8 cellular contexts compared by ENCODE assay signal in the genomic region with DNA sequence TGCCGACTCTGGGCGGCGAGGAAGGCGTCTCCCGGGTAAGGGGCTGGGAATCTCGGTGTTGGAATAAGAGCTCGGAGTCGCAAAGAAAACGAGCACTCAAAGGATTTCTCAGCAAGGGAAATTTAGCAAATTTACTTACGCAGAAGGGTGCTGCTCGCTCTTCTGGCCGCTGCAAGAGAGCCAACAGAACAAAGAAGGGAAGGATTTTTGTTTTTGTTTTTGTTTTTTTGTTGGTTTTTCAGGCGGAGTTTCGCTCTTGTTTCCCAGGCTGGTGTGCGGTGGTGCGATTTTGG. TPM values are rescaled to one million over a fixed set of nuclear protein-coding genes. Genes with fewer than 3 reads are reported as not detected.
DNase-seq lines count a peak whose midpoint lies in the region; ATAC-seq and TF ChIP-seq lines count a peak whose summit lies in the region.

No MANE protein-coding gene starts in this region.

- no peak for DNase-seq in HFF-Myc (ENCODE audit: extremely low read depth, low read depth)
- DNase-seq in stimulated activated effector memory CD8-positive, alpha-beta T cell treated with anti-CD3 and anti-CD28 coated beads, Interleukin-12 subunit alpha, Interleukin-12 subunit beta, amount 100 ng/mL, for 72 hours (ENCODE audit: low spot score in 2 of 2), result no peak
- no peak for DNase-seq in NCI-H226
- no peak for DNase-seq in kidney tubule cell (ENCODE audit: low spot score)
- DNase-seq in NCI-H2171 (lab: John Stamatoyannopoulos, UW), result no peak

- H3K4me3 ChIP-seq in HFF-Myc (replicated peaks; ENCODE audit: low read depth, low read length) (peak overlapping the region; percentile 79), iPS-15b (ENCODE audit: low read depth, low read length) (peak overlapping the region; percentile 97)

- H3K27ac Mint-ChIP-seq in activated T-helper 17 cell treated with anti-CD3 and anti-CD28 coated beads, Interleukin-2, amount 50 U/mL, for 72 hours, result peak overlapping the region; percentile 96
- peak overlapping the region; percentile 98 for H3K27ac Mint-ChIP-seq in stimulated activated effector memory CD8-positive, alpha-beta T cell treated with anti-CD3 and anti-CD28 coated beads, Interleukin-12 subunit alpha, Interleukin-12 subunit beta, amount 100 ng/mL, for 72 hours

- no peaks in the 10 kb centered on the region for H3K4me1 ChIP-seq in iPS-15b (ENCODE audit: control insufficient read depth, insufficient read depth, low read length)

- H3K36me3 ChIP-seq in iPS-15b (ENCODE audit: control insufficient read depth, insufficient read depth, low read length), result no peaks in the 10 kb centered on the region

- TF ChIP-seq CTCF in HFF-Myc (IDR thresholded peaks at IDR 0.05; ENCODE audit: low read depth, low read length, missing control alignments), result no peak

- no peaks in the 10 kb centered on the region for H3K27me3 ChIP-seq in iPS-15b (ENCODE audit: control insufficient read depth, insufficient read depth, low read length)

- peak overlapping the region; percentile 95 for H3K9ac ChIP-seq in iPS-15b (ENCODE audit: low read depth, low read length)

- H3K27me3 Mint-ChIP-seq in activated T-helper 17 cell treated with anti-CD3 and anti-CD28 coated beads, Interleukin-2, amount 50 U/mL, for 72 hours, result no peaks in the 10 kb centered on the region

- peak overlapping the region; percentile 95 for H3K4me3 Mint-ChIP-seq in activated T-helper 17 cell treated with anti-CD3 and anti-CD28 coated beads, Interleukin-2, amount 50 U/mL, for 72 hours
- peak overlapping the region; percentile 93 for H3K4me3 Mint-ChIP-seq in stimulated activated effector memory CD8-positive, alpha-beta T cell treated with anti-CD3 and anti-CD28 coated beads, Interleukin-12 subunit alpha, Interleukin-12 subunit beta, amount 100 ng/mL, for 72 hours

- peaks cover 25% of the 10 kb centered on the region for H3K4me1 Mint-ChIP-seq in activated T-helper 17 cell treated with anti-CD3 and anti-CD28 coated beads, Interleukin-2, amount 50 U/mL, for 72 hours
- peaks cover 41% of the 10 kb centered on the region for H3K4me1 Mint-ChIP-seq in stimulated activated effector memory CD8-positive, alpha-beta T cell treated with anti-CD3 and anti-CD28 coated beads, Interleukin-12 subunit alpha, Interleukin-12 subunit beta, amount 100 ng/mL, for 72 hours

- no peaks in the 10 kb centered on the region for H3K9me3 Mint-ChIP-seq in activated T-helper 17 cell treated with anti-CD3 and anti-CD28 coated beads, Interleukin-2, amount 50 U/mL, for 72 hours
- H3K9me3 Mint-ChIP-seq in stimulated activated effector memory CD8-positive, alpha-beta T cell treated with anti-CD3 and anti-CD28 coated beads, Interleukin-12 subunit alpha, Interleukin-12 subunit beta, amount 100 ng/mL, for 72 hours, result no peaks in the 10 kb centered on the region

- H3K9me3 ChIP-seq in iPS-15b (ENCODE audit: control insufficient read depth, insufficient read depth, low read length), result no peaks in the 10 kb centered on the region

- H3K36me3 Mint-ChIP-seq in activated T-helper 17 cell treated with anti-CD3 and anti-CD28 coated beads, Interleukin-2, amount 50 U/mL, for 72 hours (ENCODE audit: low read depth), result peaks cover 31% of the 10 kb centered on the region
- H3K36me3 Mint-ChIP-seq in stimulated activated effector memory CD8-positive, alpha-beta T cell treated with anti-CD3 and anti-CD28 coated beads, Interleukin-12 subunit alpha, Interleukin-12 subunit beta, amount 100 ng/mL, for 72 hours, result peaks cover 18% of the 10 kb centered on the region

- ATAC-seq in activated T-helper 17 cell treated with anti-CD3 and anti-CD28 coated beads, Interleukin-2, amount 50 U/mL, for 72 hours (replicated peaks), result no peak
- no peak for ATAC-seq in stimulated activated effector memory CD8-positive, alpha-beta T cell treated with anti-CD3 and anti-CD28 coated beads, Interleukin-12 subunit alpha, Interleukin-12 subunit beta, amount 100 ng/mL, for 72 hours
- no peak for ATAC-seq in GM21717 (IDR thresholded peaks at IDR 0.05; ENCODE audit: unreplicated experiment)

RNA-seq across cellular contexts. Expression of a gene that starts 0.3 kb away (rescaled TPM):
- total RNA-seq in activated T-helper 17 cell treated with anti-CD3 and anti-CD28 coated beads, Interleukin-2, amount 50 U/mL, for 72 hours, result 100 to 1,000 TPM in 1 of 2 donors, 10 to 100 TPM in 1; 83.3 to 118 TPM

RNA-seq across cellular contexts. Expression of a gene that starts 30.7 kb away (rescaled TPM):
- total RNA-seq in activated T-helper 17 cell treated with anti-CD3 and anti-CD28 coated beads, Interleukin-2, amount 50 U/mL, for 72 hours, result 1 to 10 TPM; 1.2 to 4.2 TPM

RNA-seq across cellular contexts. Expression of a gene that starts 52.6 kb away (rescaled TPM):
- total RNA-seq in activated T-helper 17 cell treated with anti-CD3 and anti-CD28 coated beads, Interleukin-2, amount 50 U/mL, for 72 hours, result not detected
